Comparison of ENCODE assay signal across 18 cellular contexts in genomic region chr1:44347280-44347679, GRCh38. TPM values are rescaled to one million over a fixed set of nuclear protein-coding genes. Genes with fewer than 3 reads are reported as not detected.
DNase-seq lines count a peak whose midpoint lies in the region; ATAC-seq and TF ChIP-seq lines count a peak whose summit lies in the region.
"Had no signal": no experiment of that assay in that cellular context is flagged by ENCODE, and none has a peak within 500 bp of the region (broad histone marks: within the 10 kb centered on the region; RNA-seq: fewer than 3 reads in every experiment).

No MANE protein-coding gene starts in this region.

- H3K4me1 Mint-ChIP-seq in MCF 10A (ENCODE audit: insufficient read depth, unreplicated experiment) = peaks cover 35% of the 10 kb centered on the region
- H3K4me1 Mint-ChIP-seq in T-helper 17 cell = peaks cover 21% of the 10 kb centered on the region
- H3K4me1 Mint-ChIP-seq: CD14-positive monocyte had no signal

- no TSS peak for BruUV-seq in MCF 10A (replicated peaks; lab: Mats Ljungman, UMichigan)

- H3K27ac ChIP-seq in breast epithelium = no peak overlapping the region
- H3K27ac ChIP-seq: 22Rv1 had no signal

- intact Hi-C loops in MCF 10A (cut with micrococcal nuclease) (no loop called here), breast epithelium (cut with DNase I; ENCODE audit: low total_unique reads) (no loop called here), posterior cingulate gyrus (cut with DNase I) (no loop called here)

- DNase-seq in MCF 10A (ENCODE audit: unreplicated experiment) (no peak), breast epithelium (ENCODE audit: low spot score in 2 of 2) (no peak), fibroblast of gingiva (ENCODE audit: low read depth) (peak; percentile 83), pons (ENCODE audit: low spot score) (peak; percentile 28), T-helper 17 cell (no peak), posterior cingulate gyrus (no peak), NCI-H2029 (lab: John Stamatoyannopoulos, UW) (no peak)
- DNase-seq in stimulated activated CD4-positive, alpha-beta T cell treated with anti-CD3 and anti-CD28 coated beads, Interleukin-4, amount 100 ng/mL, for 1 hour = no peak
- DNase-seq: DMS153, mammary epithelial cell, natural killer cell, NCI-H2081, NCI-H524, SHP77 treated with DMSO at 0.1 percent for 48 hours, T-helper 1 cell had no signal

- POLR2A ChIA-PET in MCF 10A (lab: Yijun Ruan, JAX) = interaction anchor here (0.7 to 4.7 kb wide), 7 partner anchors 10 to 243 kb away, joined by 3 to 41 read pairs (median 3); no protein-coding TSS in a partner anchor

- H3K36me3 Mint-ChIP-seq in MCF 10A (ENCODE audit: insufficient read depth, unreplicated experiment) = peaks cover 18% of the 10 kb centered on the region
- H3K36me3 Mint-ChIP-seq in T-helper 17 cell (ENCODE audit: low read depth) = no peaks in the 10 kb centered on the region
- H3K36me3 Mint-ChIP-seq: natural killer cell had no signal

- no peak overlapping the region for H3K4me3 Mint-ChIP-seq in MCF 10A (ENCODE audit: unreplicated experiment)
- no peak overlapping the region for H3K4me3 Mint-ChIP-seq in T-helper 17 cell
- H3K4me3 Mint-ChIP-seq: activated T-helper 1 cell treated with anti-CD3 and anti-CD28 coated beads, Interleukin-12 subunit alpha, Interleukin-12 subunit beta, Interleukin-2, Interleukin-4 antibody, amounts not matched to agents 30 ng/mL and 10 ng/mL and 1 ng/mL, durations not matched to agents 14 hours and 24 hours and 36 hours; CD14-positive monocyte; natural killer cell had no signal

- no peak for TF ChIP-seq CTCF in MCF 10A (IDR thresholded peaks at IDR 0.05; ENCODE audit: unreplicated experiment)
- no peak for TF ChIP-seq CTCF in breast epithelium (IDR thresholded peaks at IDR 0.05)

- peak overlapping the region; percentile 46 for H3K27ac Mint-ChIP-seq in MCF 10A (ENCODE audit: low read depth, unreplicated experiment)
- no peak overlapping the region for H3K27ac Mint-ChIP-seq in T-helper 17 cell
- H3K27ac Mint-ChIP-seq: activated T-helper 1 cell treated with anti-CD3 and anti-CD28 coated beads, Interleukin-12 subunit alpha, Interleukin-12 subunit beta, Interleukin-2, Interleukin-4 antibody, amounts not matched to agents 30 ng/mL and 10 ng/mL and 1 ng/mL, durations not matched to agents 14 hours and 24 hours and 36 hours; natural killer cell had no signal

- no peaks in the 10 kb centered on the region for H3K4me1 ChIP-seq in breast epithelium

- CTCF ChIA-PET in MCF 10A (lab: Yijun Ruan, JAX) = interaction anchor here (0.8 to 1.3 kb wide), 2 partner anchors 247 to 248 kb away, joined by 5 read pairs; no protein-coding TSS in a partner anchor

- no peak overlapping the region for H3K4me3 ChIP-seq in breast epithelium

- no peak for TF ChIP-seq POLR2A in breast epithelium (IDR thresholded peaks at IDR 0.05)

- no peaks in the 10 kb centered on the region for H3K9me3 Mint-ChIP-seq in MCF 10A (ENCODE audit: unreplicated experiment)
- H3K9me3 Mint-ChIP-seq: activated T-helper 1 cell treated with anti-CD3 and anti-CD28 coated beads, Interleukin-12 subunit alpha, Interleukin-12 subunit beta, Interleukin-2, Interleukin-4 antibody, amounts not matched to agents 30 ng/mL and 10 ng/mL and 1 ng/mL, durations not matched to agents 14 hours and 24 hours and 36 hours; CD14-positive monocyte; natural killer cell had no signal

- no peak for ATAC-seq in T-helper 17 cell
- ATAC-seq: natural killer cell had no signal

- no peaks in the 10 kb centered on the region for H3K27me3 ChIP-seq in breast epithelium

- H3K36me3 ChIP-seq in breast epithelium = no peaks in the 10 kb centered on the region

- H3K9me3 ChIP-seq in breast epithelium (no peaks in the 10 kb centered on the region), T-helper 17 cell (ENCODE audit: control insufficient read depth, low read length, poor library complexity, severe bottlenecking) (no peaks in the 10 kb centered on the region)

- H3K27me3 Mint-ChIP-seq in MCF 10A (ENCODE audit: insufficient read depth, unreplicated experiment) (no peaks in the 10 kb centered on the region), T-helper 17 cell (no peaks in the 10 kb centered on the region)

RNA-seq across cellular contexts. Expression of gene ERI3, which starts 7.8 kb away (rescaled TPM):
- total RNA-seq in MCF 10A (2022) (70.5 and 83.4 TPM in 2 replicates), breast epithelium (10 to 100 TPM; 35.8 to 49.2 (median 41.1) TPM), T-helper 17 cell (10 to 100 TPM; 22.6 to 25.7 TPM)

RNA-seq across cellular contexts. Expression of gene RNF220, which starts 57.8 kb away (rescaled TPM):
- total RNA-seq in MCF 10A (2022) (65.4 and 67.1 TPM in 2 replicates), breast epithelium (100 to 1,000 TPM in 1 of 3 donors, 10 to 100 TPM in 2; 90.4 to 110 (median 93.4) TPM), T-helper 17 cell (10 to 100 TPM; 84.8 to 95.2 TPM)

Comparison
In these comparisons a context has a peak if more than half of its experiments do, and no peak if none do; other contexts are left out.
1. DNase-seq: peak in fibroblast of gingiva (single experiment) and pons (single experiment); none in MCF 10A (single experiment), breast epithelium (0 of 2), T-helper 17 cell (0 of 3), posterior cingulate gyrus (0 of 10), stimulated activated CD4-positive, alpha-beta T cell treated with anti-CD3 and anti-CD28 coated beads, Interleukin-4, amount 100 ng/mL, for 1 hour (single experiment) and NCI-H2029 (single experiment).